ENCODE assay signal across 14 cellular contexts in the genomic region with DNA sequence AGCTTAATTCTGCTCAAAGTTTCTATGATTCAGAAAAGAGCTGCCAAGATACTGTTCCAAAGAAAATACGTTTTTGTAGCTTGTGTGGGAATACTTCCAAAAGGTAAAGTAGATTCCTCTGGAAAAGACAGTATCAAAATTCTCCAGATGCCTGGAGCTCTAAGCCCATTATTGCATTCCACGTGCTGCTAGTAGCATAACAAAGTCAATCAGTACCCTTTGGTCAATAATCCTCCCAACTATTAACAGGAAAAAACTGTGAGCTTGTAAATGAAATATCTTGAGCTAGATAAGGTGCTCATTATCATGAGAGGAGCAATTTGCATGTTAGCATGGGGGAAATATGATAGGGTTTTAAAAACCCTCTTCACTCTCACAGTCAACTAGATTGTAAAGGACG.
"Had no signal": no experiment of that assay in that cellular context is flagged by ENCODE, and none has a peak within 500 bp of the region (broad histone marks: within the 10 kb centered on the region; RNA-seq: fewer than 3 reads in every experiment).

No MANE protein-coding gene starts in this region.

- DNase-seq: activated CD4-positive, alpha-beta memory T cell treated with anti-CD3 and anti-CD28 coated beads, Interleukin-2, amount 10 ng/mL, durations not matched to agents 7 days and 5 days; activated gamma-delta T cell treated with Interleukin-2 at 50 U/mL for 16 hours; activated naive CD8-positive, alpha-beta T cell treated with anti-CD3 and anti-CD28 coated beads, Interleukin-2, amount 10 ng/mL, durations not matched to agents 7 days and 5 days; activated T-cell treated with anti-CD3 and anti-CD28 coated beads, Interleukin-2, amount 50 U/mL, for 48 hours; anterior cingulate cortex; esophagus squamous epithelium; foreskin fibroblast; glutamatergic neuron; mammary epithelial cell; stimulated activated CD4-positive, alpha-beta T cell treated with anti-CD3 and anti-CD28 coated beads, Interleukin-2, amount 100 ng/mL, for 48 hours; stimulated activated CD8-positive, alpha-beta memory T cell treated with anti-CD3 and anti-CD28 coated beads, Interleukin-4, amount 100 ng/mL, for 48 hours had no signal

- H3K36me3 ChIP-seq: esophagus squamous epithelium, thoracic aorta had no signal

- H3K27ac Mint-ChIP-seq: activated CD4-positive, alpha-beta memory T cell treated with anti-CD3 and anti-CD28 coated beads, Interleukin-2, amount 10 ng/mL, durations not matched to agents 7 days and 5 days; activated naive CD8-positive, alpha-beta T cell treated with anti-CD3 and anti-CD28 coated beads, Interleukin-2, amount 10 ng/mL, durations not matched to agents 7 days and 5 days; natural killer cell treated with Interleukin-12 subunit alpha and Interleukin-12 subunit beta and Interleukin-15 and Interleukin-18, amount 100 ng/mL, for 72 hours; stimulated activated naive CD8-positive, alpha-beta T cell treated with anti-CD3 and anti-CD28 coated beads, Interleukin-15, Interleukin-2, amounts not matched to agents 100 ng/mL and 50 ng/mL, for 24 hours had no signal

- H3K9me3 ChIP-seq: esophagus squamous epithelium, thoracic aorta had no signal

- H3K4me3 Mint-ChIP-seq: activated CD4-positive, alpha-beta memory T cell treated with anti-CD3 and anti-CD28 coated beads, Interleukin-2, amount 10 ng/mL, durations not matched to agents 7 days and 5 days; activated naive CD8-positive, alpha-beta T cell treated with anti-CD3 and anti-CD28 coated beads, Interleukin-2, amount 10 ng/mL, durations not matched to agents 7 days and 5 days; natural killer cell treated with Interleukin-12 subunit alpha and Interleukin-12 subunit beta and Interleukin-15 and Interleukin-18, amount 100 ng/mL, for 72 hours; stimulated activated naive CD8-positive, alpha-beta T cell treated with anti-CD3 and anti-CD28 coated beads, Interleukin-15, Interleukin-2, amounts not matched to agents 100 ng/mL and 50 ng/mL, for 24 hours had no signal

- H3K27me3 Mint-ChIP-seq: activated CD4-positive, alpha-beta memory T cell treated with anti-CD3 and anti-CD28 coated beads, Interleukin-2, amount 10 ng/mL, durations not matched to agents 7 days and 5 days; activated naive CD8-positive, alpha-beta T cell treated with anti-CD3 and anti-CD28 coated beads, Interleukin-2, amount 10 ng/mL, durations not matched to agents 7 days and 5 days; natural killer cell treated with Interleukin-12 subunit alpha and Interleukin-12 subunit beta and Interleukin-15 and Interleukin-18, amount 100 ng/mL, for 72 hours; stimulated activated naive CD8-positive, alpha-beta T cell treated with anti-CD3 and anti-CD28 coated beads, Interleukin-15, Interleukin-2, amounts not matched to agents 100 ng/mL and 50 ng/mL, for 24 hours had no signal

- H3K27me3 ChIP-seq: esophagus squamous epithelium had no signal

- H3K36me3 Mint-ChIP-seq: activated naive CD8-positive, alpha-beta T cell treated with anti-CD3 and anti-CD28 coated beads, Interleukin-2, amount 10 ng/mL, durations not matched to agents 7 days and 5 days; natural killer cell treated with Interleukin-12 subunit alpha and Interleukin-12 subunit beta and Interleukin-15 and Interleukin-18, amount 100 ng/mL, for 72 hours had no signal

- H3K4me1 Mint-ChIP-seq: activated CD4-positive, alpha-beta memory T cell treated with anti-CD3 and anti-CD28 coated beads, Interleukin-2, amount 10 ng/mL, durations not matched to agents 7 days and 5 days; activated naive CD8-positive, alpha-beta T cell treated with anti-CD3 and anti-CD28 coated beads, Interleukin-2, amount 10 ng/mL, durations not matched to agents 7 days and 5 days had no signal

- H3K4me3 ChIP-seq: esophagus squamous epithelium, thoracic aorta had no signal

- H3K4me1 ChIP-seq: esophagus squamous epithelium had no signal

- H3K9me3 Mint-ChIP-seq: activated CD4-positive, alpha-beta memory T cell treated with anti-CD3 and anti-CD28 coated beads, Interleukin-2, amount 10 ng/mL, durations not matched to agents 7 days and 5 days; activated naive CD8-positive, alpha-beta T cell treated with anti-CD3 and anti-CD28 coated beads, Interleukin-2, amount 10 ng/mL, durations not matched to agents 7 days and 5 days; stimulated activated naive CD8-positive, alpha-beta T cell treated with anti-CD3 and anti-CD28 coated beads, Interleukin-15, Interleukin-2, amounts not matched to agents 100 ng/mL and 50 ng/mL, for 24 hours had no signal

- H3K27ac ChIP-seq: esophagus squamous epithelium, thoracic aorta had no signal
